In the genomic region with DNA sequence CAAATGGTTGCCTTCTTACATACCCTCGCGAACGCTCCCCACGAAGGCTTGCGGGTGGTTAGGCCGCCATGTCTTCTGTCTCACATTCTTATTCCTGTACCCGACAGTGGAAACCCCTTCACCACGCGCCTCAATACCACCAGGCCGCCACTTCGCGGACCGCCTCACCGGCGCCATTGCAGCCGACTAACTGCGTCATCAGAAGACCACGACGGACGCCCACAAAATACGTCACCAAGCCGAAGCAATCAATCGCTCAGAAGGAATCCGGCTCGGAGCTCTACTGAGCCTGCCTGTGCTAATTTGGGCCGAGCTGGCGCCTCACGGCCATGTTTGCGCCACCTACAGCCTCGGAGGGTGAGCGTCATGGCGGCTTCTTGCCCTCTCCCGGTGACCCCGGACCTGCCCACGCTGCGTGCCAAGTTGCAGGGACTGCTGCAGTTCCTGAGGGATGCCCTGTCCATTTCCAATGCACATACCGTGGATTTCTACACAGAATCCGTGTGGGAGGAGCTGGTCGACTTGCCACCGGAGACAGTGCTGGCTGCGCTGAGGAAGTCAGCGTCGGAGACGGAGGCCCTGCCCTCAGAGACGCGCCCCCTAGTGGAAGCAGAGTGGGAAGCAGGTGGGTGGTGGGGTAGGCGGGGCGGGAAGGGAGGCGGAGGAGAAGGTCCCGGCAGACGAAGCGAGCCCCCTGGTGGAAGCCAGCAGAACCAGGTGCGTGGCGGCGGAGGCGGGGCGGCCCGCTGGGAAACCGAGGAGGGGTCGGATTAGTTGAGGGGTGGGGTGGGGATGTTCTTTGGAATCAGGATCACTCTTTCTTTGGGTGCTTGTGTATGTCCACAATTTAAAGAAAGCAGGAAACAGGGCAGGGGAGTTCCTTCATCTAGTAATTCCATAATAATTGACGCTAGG, we compare ENCODE assay signal across 1 cellular context.
TF ChIP-seq lines count a peak whose summit lies in the region.

A gene with protein sequence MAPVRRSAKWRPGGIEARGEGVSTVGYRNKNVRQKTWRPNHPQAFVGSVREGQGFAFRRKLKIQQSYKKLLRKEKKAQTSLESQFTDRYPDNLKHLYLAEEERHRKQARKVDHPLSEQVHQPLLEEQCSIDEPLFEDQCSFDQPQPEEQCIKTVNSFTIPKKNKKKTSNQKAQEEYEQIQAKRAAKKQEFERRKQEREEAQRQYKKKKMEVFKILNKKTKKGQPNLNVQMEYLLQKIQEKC (minus strand): TSS at position 188 of the 915 bp plus-strand sequence. CDS start 11 bp downstream, at position 177.
A gene with protein sequence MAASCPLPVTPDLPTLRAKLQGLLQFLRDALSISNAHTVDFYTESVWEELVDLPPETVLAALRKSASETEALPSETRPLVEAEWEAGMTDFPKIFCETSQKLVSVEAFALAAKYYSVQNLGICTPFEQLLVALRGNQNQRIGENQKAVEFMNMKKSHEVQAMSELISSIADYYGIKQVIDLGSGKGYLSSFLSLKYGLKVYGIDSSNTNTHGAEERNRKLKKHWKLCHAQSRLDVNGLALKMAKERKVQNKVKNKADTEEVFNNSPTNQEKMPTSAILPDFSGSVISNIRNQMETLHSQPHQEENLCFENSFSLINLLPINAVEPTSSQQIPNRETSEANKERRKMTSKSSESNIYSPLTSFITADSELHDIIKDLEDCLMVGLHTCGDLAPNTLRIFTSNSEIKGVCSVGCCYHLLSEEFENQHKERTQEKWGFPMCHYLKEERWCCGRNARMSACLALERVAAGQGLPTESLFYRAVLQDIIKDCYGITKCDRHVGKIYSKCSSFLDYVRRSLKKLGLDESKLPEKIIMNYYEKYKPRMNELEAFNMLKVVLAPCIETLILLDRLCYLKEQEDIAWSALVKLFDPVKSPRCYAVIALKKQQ (plus strand): TSS at position 330 of the 915 bp plus-strand sequence. CDS start 37 bp downstream, at position 367.

TF ChIP-seq in HepG2, 621 proteins besides CTCF, POLR2A, EP300 and RAD21 (continued from another document and continues in another):
- no peak for TF ChIP-seq JDP2 (CRISPR knock-in tag; IDR thresholded peaks at IDR 0.05; ENCODE audit: borderline replicate concordance)
- 0 out of 2 replicates have a peak, but pooled peaks have one; percentile 1 for TF ChIP-seq IRF1 (CRISPR knock-in tag; IDR thresholded peaks at IDR 0.05; ENCODE audit: low read depth)
- peak; percentile 71 for TF ChIP-seq JUN (CRISPR knock-in tag; IDR thresholded peaks at IDR 0.05)
- peak; percentile 93 for TF ChIP-seq POLR2G (IDR thresholded peaks at IDR 0.05; ENCODE audit: low read depth, low read length)
- TF ChIP-seq, protein P1, sequence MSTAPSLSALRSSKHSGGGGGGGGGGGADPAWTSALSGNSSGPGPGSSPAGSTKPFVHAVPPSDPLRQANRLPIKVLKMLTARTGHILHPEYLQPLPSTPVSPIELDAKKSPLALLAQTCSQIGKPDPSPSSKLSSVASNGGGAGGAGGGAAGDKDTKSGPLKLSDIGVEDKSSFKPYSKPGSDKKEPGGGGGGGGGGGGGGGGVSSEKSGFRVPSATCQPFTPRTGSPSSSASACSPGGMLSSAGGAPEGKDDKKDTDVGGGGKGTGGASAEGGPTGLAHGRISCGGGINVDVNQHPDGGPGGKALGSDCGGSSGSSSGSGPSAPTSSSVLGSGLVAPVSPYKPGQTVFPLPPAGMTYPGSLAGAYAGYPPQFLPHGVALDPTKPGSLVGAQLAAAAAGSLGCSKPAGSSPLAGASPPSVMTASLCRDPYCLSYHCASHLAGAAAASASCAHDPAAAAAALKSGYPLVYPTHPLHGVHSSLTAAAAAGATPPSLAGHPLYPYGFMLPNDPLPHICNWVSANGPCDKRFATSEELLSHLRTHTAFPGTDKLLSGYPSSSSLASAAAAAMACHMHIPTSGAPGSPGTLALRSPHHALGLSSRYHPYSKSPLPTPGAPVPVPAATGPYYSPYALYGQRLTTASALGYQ (CRISPR knock-in tag; IDR thresholded peaks at IDR 0.05): peak; percentile 80; the same call in 1 of the 2 replicates
- TF ChIP-seq ZNF232 (CRISPR knock-in tag; IDR thresholded peaks at IDR 0.05; ENCODE audit: borderline replicate concordance): peak; percentile 86; the same call in 1 of the 2 replicates
- TF ChIP-seq BCL6 (CRISPR knock-in tag; IDR thresholded peaks at IDR 0.05): peak; percentile 54
- TF ChIP-seq PRPF4 (IDR thresholded peaks at IDR 0.05; ENCODE audit: low read depth, low read length, poor library complexity, severe bottlenecking): no peak
- TF ChIP-seq HDAC1 (CRISPR knock-in tag; IDR thresholded peaks at IDR 0.05): peak; percentile 96
- peak; percentile 73; the same call in 1 of the 2 replicates for TF ChIP-seq NR0B2 (CRISPR knock-in tag; IDR thresholded peaks at IDR 0.05)
- TF ChIP-seq, protein P2, sequence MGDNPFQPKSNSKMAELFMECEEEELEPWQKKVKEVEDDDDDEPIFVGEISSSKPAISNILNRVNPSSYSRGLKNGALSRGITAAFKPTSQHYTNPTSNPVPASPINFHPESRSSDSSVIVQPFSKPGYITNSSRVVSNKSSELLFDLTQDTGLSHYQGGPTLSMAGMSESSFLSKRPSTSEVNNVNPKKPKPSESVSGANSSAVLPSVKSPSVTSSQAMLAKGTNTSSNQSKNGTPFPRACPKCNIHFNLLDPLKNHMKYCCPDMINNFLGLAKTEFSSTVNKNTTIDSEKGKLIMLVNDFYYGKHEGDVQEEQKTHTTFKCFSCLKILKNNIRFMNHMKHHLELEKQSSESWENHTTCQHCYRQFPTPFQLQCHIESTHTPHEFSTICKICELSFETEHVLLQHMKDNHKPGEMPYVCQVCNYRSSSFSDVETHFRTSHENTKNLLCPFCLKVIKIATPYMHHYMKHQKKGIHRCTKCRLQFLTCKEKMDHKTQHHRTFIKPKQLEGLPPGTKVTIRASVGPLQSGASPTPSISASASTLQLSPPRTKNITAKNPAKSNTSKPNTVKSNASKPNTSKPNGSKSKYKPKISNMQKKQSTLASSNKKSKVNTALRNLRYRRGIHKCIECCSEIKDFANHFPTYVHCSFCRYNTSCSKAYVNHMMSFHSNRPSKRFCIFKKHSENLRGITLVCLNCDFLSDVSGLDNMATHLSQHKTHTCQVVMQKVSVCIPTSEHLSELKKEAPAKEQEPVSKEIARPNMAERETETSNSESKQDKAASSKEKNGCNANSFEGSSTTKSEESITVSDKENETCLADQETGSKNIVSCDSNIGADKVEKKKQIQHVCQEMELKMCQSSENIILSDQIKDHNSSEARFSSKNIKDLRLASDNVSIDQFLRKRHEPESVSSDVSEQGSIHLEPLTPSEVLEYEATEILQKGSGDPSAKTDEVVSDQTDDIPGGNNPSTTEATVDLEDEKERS (CRISPR knock-in tag; IDR thresholded peaks at IDR 0.05): peak; percentile 92; the same call in 1 of the 2 replicates
- peak; percentile 27; the same call in 1 of the 2 replicates for TF ChIP-seq ZMYM3 (CRISPR knock-in tag; IDR thresholded peaks at IDR 0.05)
- TF ChIP-seq ZNF615 (CRISPR knock-in tag; IDR thresholded peaks at IDR 0.05; ENCODE audit: borderline replicate concordance): no peak; the same call in 1 of the 2 replicates
- TF ChIP-seq HDAC6 (IDR thresholded peaks at IDR 0.05; ENCODE audit: low read depth, low read length): no peak
- peak; percentile 73; the same call in 1 of the 2 replicates for TF ChIP-seq ZNF33A (CRISPR knock-in tag; IDR thresholded peaks at IDR 0.05; ENCODE audit: borderline replicate concordance)
- TF ChIP-seq ZNF788 (CRISPR knock-in tag; IDR thresholded peaks at IDR 0.05; ENCODE audit: borderline replicate concordance): peak; percentile 97
- peak; percentile 89 for TF ChIP-seq ZNF781 (CRISPR knock-in tag; IDR thresholded peaks at IDR 0.05; ENCODE audit: borderline replicate concordance, not compliant biosample characterization)
- TF ChIP-seq ZNF691 (CRISPR knock-in tag; IDR thresholded peaks at IDR 0.05; ENCODE audit: borderline replicate concordance, low read depth): no peak; the same call in 1 of the 2 replicates
- TF ChIP-seq RARA (CRISPR knock-in tag; IDR thresholded peaks at IDR 0.05): no peak
- TF ChIP-seq ZNF235 (CRISPR knock-in tag; IDR thresholded peaks at IDR 0.05; ENCODE audit: borderline replicate concordance): no peak
- no peak for TF ChIP-seq GTF2F1 (IDR thresholded peaks at IDR 0.05; ENCODE audit: low read length)
- peak; percentile 62; the same call in 1 of the 2 replicates for TF ChIP-seq ZBTB49 (CRISPR knock-in tag; IDR thresholded peaks at IDR 0.05; ENCODE audit: borderline replicate concordance)
- no peak for TF ChIP-seq GLI4 (CRISPR knock-in tag; IDR thresholded peaks at IDR 0.05; ENCODE audit: borderline replicate concordance)
- TF ChIP-seq CBX1 (IDR thresholded peaks at IDR 0.05; ENCODE audit: low read depth): peak; percentile 98
- peak; percentile 99 for TF ChIP-seq CREB1 (IDR thresholded peaks at IDR 0.05)
- TF ChIP-seq CREB1 (CRISPR knock-in tag; IDR thresholded peaks at IDR 0.05): peak; percentile 100
- no peak for TF ChIP-seq ZC3H4 (CRISPR knock-in tag; IDR thresholded peaks at IDR 0.05; ENCODE audit: borderline replicate concordance)
- peak; percentile 20; the same call in 1 of the 2 replicates for TF ChIP-seq SNAI1 (CRISPR knock-in tag; IDR thresholded peaks at IDR 0.05; ENCODE audit: borderline replicate concordance)
- peak; percentile 93 for TF ChIP-seq MED13 (CRISPR knock-in tag; IDR thresholded peaks at IDR 0.05)
- peak; percentile 24; the same call in 1 of the 2 replicates for TF ChIP-seq STAT5B (CRISPR knock-in tag; IDR thresholded peaks at IDR 0.05)
- TF ChIP-seq ZNF672 (CRISPR knock-in tag; IDR thresholded peaks at IDR 0.05): no peak
- TF ChIP-seq, protein P3, sequence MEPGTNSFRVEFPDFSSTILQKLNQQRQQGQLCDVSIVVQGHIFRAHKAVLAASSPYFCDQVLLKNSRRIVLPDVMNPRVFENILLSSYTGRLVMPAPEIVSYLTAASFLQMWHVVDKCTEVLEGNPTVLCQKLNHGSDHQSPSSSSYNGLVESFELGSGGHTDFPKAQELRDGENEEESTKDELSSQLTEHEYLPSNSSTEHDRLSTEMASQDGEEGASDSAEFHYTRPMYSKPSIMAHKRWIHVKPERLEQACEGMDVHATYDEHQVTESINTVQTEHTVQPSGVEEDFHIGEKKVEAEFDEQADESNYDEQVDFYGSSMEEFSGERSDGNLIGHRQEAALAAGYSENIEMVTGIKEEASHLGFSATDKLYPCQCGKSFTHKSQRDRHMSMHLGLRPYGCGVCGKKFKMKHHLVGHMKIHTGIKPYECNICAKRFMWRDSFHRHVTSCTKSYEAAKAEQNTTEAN (CRISPR knock-in tag; conservative IDR thresholded peaks at IDR 0.05): peak; percentile 68
- peak; percentile 92 for TF ChIP-seq ETS1 (CRISPR knock-in tag; IDR thresholded peaks at IDR 0.05)
- TF ChIP-seq ZNF263 (CRISPR knock-in tag; IDR thresholded peaks at IDR 0.05): peak; percentile 62; the same call in 1 of the 2 replicates
- 0 out of 2 replicates have a peak, but pooled peaks have one; percentile 29 for TF ChIP-seq SOX13 (IDR thresholded peaks at IDR 0.05)
- TF ChIP-seq SOX13 (CRISPR knock-in tag; conservative IDR thresholded peaks at IDR 0.05 in 1 of 2, IDR thresholded peaks at IDR 0.05 in 1 of 2): peak in 1 of 2 experiments; percentile 45; a peak in 2 of 4 replicates
- peak; percentile 78; the same call in 1 of the 2 replicates for TF ChIP-seq FUBP1 (CRISPR knock-in tag; IDR thresholded peaks at IDR 0.05; ENCODE audit: borderline replicate concordance)
